In genomic region chr17:67376892-67377726, GRCh38 we compare ENCODE assay signal across 8 cellular contexts. TPM values are rescaled to one million over a fixed set of nuclear protein-coding genes. Genes with fewer than 3 reads are reported as not detected.
DNase-seq lines count a peak whose midpoint lies in the region; ATAC-seq lines count a peak whose summit lies in the region.

PITPNC1 (plus strand) TSS chr17:67377281.

- H3K27me3 Mint-ChIP-seq in CD4-positive, CD25-positive, alpha-beta regulatory T cell = peaks cover 5% of the 10 kb centered on the region
- no peaks in the 10 kb centered on the region for H3K27me3 Mint-ChIP-seq in memory B cell

- peak within 1 kb of the TSS; percentile 92 to 95 (median 94) for H3K4me3 Mint-ChIP-seq in CD4-positive, CD25-positive, alpha-beta regulatory T cell
- H3K4me3 Mint-ChIP-seq in memory B cell = peak within 1 kb of the TSS; percentile 94

- ATAC-seq in CD4-positive, CD25-positive, alpha-beta regulatory T cell (ENCODE audit: low read depth in 2 of 2) = peak; percentile 76 to 78
- ATAC-seq in GM19438 (IDR thresholded peaks at IDR 0.05; ENCODE audit: low read depth, unreplicated experiment) (peak; percentile 55), HG03571 (IDR thresholded peaks at IDR 0.05; ENCODE audit: unreplicated experiment) (peak; percentile 70), memory B cell (ENCODE audit: low read depth) (peak; percentile 70)

- H3K27ac Mint-ChIP-seq in CD4-positive, CD25-positive, alpha-beta regulatory T cell = peak within 1 kb of the TSS; percentile 43 to 92 (median 78)
- peak within 1 kb of the TSS; percentile 20 for H3K27ac Mint-ChIP-seq in memory B cell

- H3K27ac ChIP-seq in CD4-positive, CD25-positive, alpha-beta regulatory T cell (ENCODE audit: insufficient read depth, low read length, poor library complexity, severe bottlenecking) = peak within 1 kb of the TSS; percentile 74

- CTCF ChIA-PET in activated CD8-positive, alpha-beta memory T cell treated with anti-CD3 and anti-CD28 coated beads for 36 hours (lab: Charles Lee) = interaction anchor here (1.4 to 7.6 kb wide), 6 partner anchors 11 to 100 kb away, joined by 4 to 68 read pairs (median 8); no protein-coding TSS in a partner anchor

- peak; percentile 78 to 90 (median 83) for DNase-seq in CD4-positive, CD25-positive, alpha-beta regulatory T cell
- peak; percentile 78 to 84 for DNase-seq in NOMO-1 (lab: John Stamatoyannopoulos, UW; ENCODE audit: unreplicated experiment in 2 of 2)
- DNase-seq in effector CD8-positive, alpha-beta T cell (lab: John Stamatoyannopoulos, UW) = peak; percentile 76
- peak; percentile 68 to 76 for DNase-seq in memory B cell (ENCODE audit: low spot score in 2 of 2)
- peak; percentile 62 for DNase-seq in stimulated activated CD8-positive, alpha-beta memory T cell treated with anti-CD3 and anti-CD28 coated beads, Interleukin-12 subunit alpha, Interleukin-12 subunit beta, amount 100 ng/mL, for 24 hours (ENCODE audit: extremely low read depth)

- H3K9me3 ChIP-seq in CD4-positive, CD25-positive, alpha-beta regulatory T cell (ENCODE audit: control insufficient read depth in 2 of 2, low read length in 2 of 2) = no peaks in the 10 kb centered on the region

- H3K36me3 Mint-ChIP-seq in CD4-positive, CD25-positive, alpha-beta regulatory T cell = no peaks in the 10 kb centered on the region
- H3K36me3 Mint-ChIP-seq in memory B cell = no peaks in the 10 kb centered on the region

- no peaks in the 10 kb centered on the region for H3K27me3 ChIP-seq in CD4-positive, CD25-positive, alpha-beta regulatory T cell (ENCODE audit: control insufficient read depth, insufficient read depth, low read length)

- POLR2A ChIA-PET in activated CD8-positive, alpha-beta memory T cell treated with anti-CD3 and anti-CD28 coated beads for 36 hours (lab: Charles Lee) = interaction anchor here (0.5 to 2.9 kb wide), 7 partner anchors 11 to 99 kb away, joined by 3 to 26 read pairs (median 6); partner anchors contain the start of gene PSMD12

- H3K36me3 ChIP-seq in CD4-positive, CD25-positive, alpha-beta regulatory T cell (ENCODE audit: control insufficient read depth, insufficient read depth, low read length) = no peaks in the 10 kb centered on the region

- peak within 1 kb of the TSS; percentile 77 for H3K4me3 ChIP-seq in CD4-positive, CD25-positive, alpha-beta regulatory T cell (ENCODE audit: low read depth, low read length)

- peaks cover 0 to 46% (median 33%) of the 10 kb centered on the region in 4 donors for H3K4me1 Mint-ChIP-seq in CD4-positive, CD25-positive, alpha-beta regulatory T cell
- peaks cover 22% of the 10 kb centered on the region for H3K4me1 Mint-ChIP-seq in memory B cell

- H3K4me1 ChIP-seq in CD4-positive, CD25-positive, alpha-beta regulatory T cell (ENCODE audit: control insufficient read depth, insufficient read depth, low read length, poor library complexity, severe bottlenecking) = peaks cover 33% of the 10 kb centered on the region

- H3K9me3 Mint-ChIP-seq in CD4-positive, CD25-positive, alpha-beta regulatory T cell = no peaks in the 10 kb centered on the region
- no peaks in the 10 kb centered on the region for H3K9me3 Mint-ChIP-seq in memory B cell

RNA-seq across cellular contexts. Expression of gene PITPNC1, which starts in this region (rescaled TPM):
- total RNA-seq in CD4-positive, CD25-positive, alpha-beta regulatory T cell = 47.9 TPM
- polyA plus RNA-seq in CD4-positive, CD25-positive, alpha-beta regulatory T cell = 10 to 100 TPM; 27.3 to 39.5 (median 39.0) TPM
- 10 to 100 TPM; 40.8 to 42.3 TPM for total RNA-seq in activated CD8-positive, alpha-beta memory T cell treated with anti-CD3 and anti-CD28 coated beads for 36 hours

Comparison
In these comparisons a context has a peak if more than half of its experiments do, and no peak if none do; other contexts are left out.
1. Peak in every context shown above with its lines: DNase-seq, ATAC-seq, H3K4me3 ChIP-seq and H3K27ac ChIP-seq.